ENCODE assay signal across 10 cellular contexts in genomic region chr18:68428026-68428425, GRCh38.
DNase-seq lines count a peak whose midpoint lies in the region; ATAC-seq, FAIRE-seq and TF ChIP-seq lines count a peak whose summit lies in the region.
"Had no signal": no experiment of that assay in that cellular context is flagged by ENCODE, and none has a peak within 500 bp of the region (broad histone marks: within the 10 kb centered on the region; RNA-seq: fewer than 3 reads in every experiment).

No MANE protein-coding gene starts in this region.

- H3K36me3 ChIP-seq in left lung = no peaks in the 10 kb centered on the region
- H3K36me3 ChIP-seq: esophagus squamous epithelium had no signal

- intact Hi-C loops in left lung (cut with DNase I) = no loop called here

- FAIRE-seq in D721Med (lab: Jason Lieb, UNC) = no peak

- H3K27ac ChIP-seq in left lung = no peak overlapping the region
- H3K27ac ChIP-seq: esophagus squamous epithelium had no signal

- H3K9me3 ChIP-seq in left lung = no peaks in the 10 kb centered on the region
- H3K9me3 ChIP-seq: esophagus squamous epithelium had no signal

- no peak for TF ChIP-seq CTCF in left lung (IDR thresholded peaks at IDR 0.05)
- no peak for TF ChIP-seq CTCF in D721Med (IDR thresholded peaks at IDR 0.05; ENCODE audit: insufficient read depth, missing control alignments)

- peak; percentile 70 for ATAC-seq in left lung
- ATAC-seq in HG03354 (IDR thresholded peaks at IDR 0.05; ENCODE audit: poor library complexity, severe bottlenecking, unreplicated experiment) = no peak
- ATAC-seq in GM21528 (IDR thresholded peaks at IDR 0.05; ENCODE audit: low FRiP score, unreplicated experiment) = no peak

- H3K27me3 ChIP-seq in left lung = no peaks in the 10 kb centered on the region
- H3K27me3 ChIP-seq: esophagus squamous epithelium had no signal

- H3K4me1 ChIP-seq in left lung = no peaks in the 10 kb centered on the region

- H3K4me3 ChIP-seq in left lung = no peak overlapping the region
- H3K4me3 ChIP-seq: esophagus squamous epithelium had no signal

- DNase-seq in AG20443 (ENCODE audit: low spot score) = peak; percentile 76
- peak; percentile 83 for DNase-seq in HT1080 (ENCODE audit: low read depth)
- DNase-seq in amniotic epithelial cell (ENCODE audit: low read depth) = peak; percentile 78
- no peak for DNase-seq in left lung
- DNase-seq in KG1 (lab: John Stamatoyannopoulos, UW) = no peak
- DNase-seq in D721Med (ENCODE audit: insufficient read length, low spot score) = no peak
- DNase-seq: esophagus squamous epithelium, GDM1 had no signal

Comparison
In these comparisons a context has a peak if more than half of its experiments do, and no peak if none do; other contexts are left out.
1. DNase-seq: peak in AG20443 (single experiment), HT1080 (single experiment) and amniotic epithelial cell (single experiment); none in left lung (0 of 2), KG1 (single experiment) and D721Med (single experiment).